In the genomic region with DNA sequence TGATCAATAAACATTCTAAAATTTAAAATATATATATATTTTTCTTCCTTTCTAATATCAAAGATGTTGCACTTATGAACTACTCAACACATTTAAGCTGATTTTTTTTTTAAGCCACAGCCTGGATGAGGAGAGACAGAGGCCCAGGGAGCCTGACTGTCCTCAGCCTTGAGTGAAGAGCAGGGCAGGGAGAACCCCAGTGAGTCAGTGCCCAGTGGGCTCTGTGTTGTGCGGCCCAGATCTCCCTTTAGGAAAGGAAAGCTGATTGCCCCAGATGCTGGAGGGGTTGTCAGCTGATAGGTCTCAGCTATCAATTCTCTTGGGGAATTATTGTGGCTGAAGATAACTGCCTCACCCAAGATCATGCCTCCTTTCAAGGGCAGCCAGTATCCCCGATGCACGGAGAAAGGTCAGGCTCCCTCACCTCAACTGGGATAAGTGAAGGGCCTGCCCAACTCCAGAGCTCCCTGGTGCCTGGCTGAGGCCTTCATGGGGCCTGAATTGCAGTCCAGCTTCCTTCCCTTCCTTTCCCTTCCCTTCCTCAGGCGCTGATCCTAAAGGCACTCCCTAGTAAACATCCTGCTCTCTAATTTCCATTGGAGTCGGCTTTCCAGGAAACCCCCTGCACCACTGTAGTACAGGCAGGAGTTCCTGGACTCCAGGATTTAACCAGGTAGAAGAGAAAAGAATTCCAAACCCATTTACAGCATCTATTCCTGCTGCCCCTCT, we compare ENCODE assay signal across 1 cellular context.
TF ChIP-seq lines count a peak whose summit lies in the region.

No MANE protein-coding gene starts in this region.

TF ChIP-seq in HepG2, 621 proteins besides CTCF, POLR2A, EP300 and RAD21 (continued from another document):
- TF ChIP-seq, protein P1, sequence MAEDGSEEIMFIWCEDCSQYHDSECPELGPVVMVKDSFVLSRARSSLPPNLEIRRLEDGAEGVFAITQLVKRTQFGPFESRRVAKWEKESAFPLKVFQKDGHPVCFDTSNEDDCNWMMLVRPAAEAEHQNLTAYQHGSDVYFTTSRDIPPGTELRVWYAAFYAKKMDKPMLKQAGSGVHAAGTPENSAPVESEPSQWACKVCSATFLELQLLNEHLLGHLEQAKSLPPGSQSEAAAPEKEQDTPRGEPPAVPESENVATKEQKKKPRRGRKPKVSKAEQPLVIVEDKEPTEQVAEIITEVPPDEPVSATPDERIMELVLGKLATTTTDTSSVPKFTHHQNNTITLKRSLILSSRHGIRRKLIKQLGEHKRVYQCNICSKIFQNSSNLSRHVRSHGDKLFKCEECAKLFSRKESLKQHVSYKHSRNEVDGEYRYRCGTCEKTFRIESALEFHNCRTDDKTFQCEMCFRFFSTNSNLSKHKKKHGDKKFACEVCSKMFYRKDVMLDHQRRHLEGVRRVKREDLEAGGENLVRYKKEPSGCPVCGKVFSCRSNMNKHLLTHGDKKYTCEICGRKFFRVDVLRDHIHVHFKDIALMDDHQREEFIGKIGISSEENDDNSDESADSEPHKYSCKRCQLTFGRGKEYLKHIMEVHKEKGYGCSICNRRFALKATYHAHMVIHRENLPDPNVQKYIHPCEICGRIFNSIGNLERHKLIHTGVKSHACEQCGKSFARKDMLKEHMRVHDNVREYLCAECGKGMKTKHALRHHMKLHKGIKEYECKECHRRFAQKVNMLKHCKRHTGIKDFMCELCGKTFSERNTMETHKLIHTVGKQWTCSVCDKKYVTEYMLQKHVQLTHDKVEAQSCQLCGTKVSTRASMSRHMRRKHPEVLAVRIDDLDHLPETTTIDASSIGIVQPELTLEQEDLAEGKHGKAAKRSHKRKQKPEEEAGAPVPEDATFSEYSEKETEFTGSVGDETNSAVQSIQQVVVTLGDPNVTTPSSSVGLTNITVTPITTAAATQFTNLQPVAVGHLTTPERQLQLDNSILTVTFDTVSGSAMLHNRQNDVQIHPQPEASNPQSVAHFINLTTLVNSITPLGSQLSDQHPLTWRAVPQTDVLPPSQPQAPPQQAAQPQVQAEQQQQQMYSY (CRISPR knock-in tag; IDR thresholded peaks at IDR 0.05) = no peak
- TF ChIP-seq BCL6 (CRISPR knock-in tag; IDR thresholded peaks at IDR 0.05) = peak; percentile 72
- no peak for TF ChIP-seq POGZ (CRISPR knock-in tag; IDR thresholded peaks at IDR 0.05)
